Comparison of ENCODE assay signal across 1 cellular context in genomic region chr18:3923750-3924149, GRCh38.
TF ChIP-seq lines count a peak whose summit lies in the region.

No MANE protein-coding gene starts in this region.

TF ChIP-seq in HepG2, 621 proteins besides CTCF, POLR2A, EP300 and RAD21 (continued from another document):
- TF ChIP-seq CREB1 (IDR thresholded peaks at IDR 0.05) = peak; percentile 63
- TF ChIP-seq CREB1 (CRISPR knock-in tag; IDR thresholded peaks at IDR 0.05) = no peak
TF ChIP-seq in HepG2: peak in this region for 1.
